ENCODE assay signal across 15 cellular contexts in the genomic region with DNA sequence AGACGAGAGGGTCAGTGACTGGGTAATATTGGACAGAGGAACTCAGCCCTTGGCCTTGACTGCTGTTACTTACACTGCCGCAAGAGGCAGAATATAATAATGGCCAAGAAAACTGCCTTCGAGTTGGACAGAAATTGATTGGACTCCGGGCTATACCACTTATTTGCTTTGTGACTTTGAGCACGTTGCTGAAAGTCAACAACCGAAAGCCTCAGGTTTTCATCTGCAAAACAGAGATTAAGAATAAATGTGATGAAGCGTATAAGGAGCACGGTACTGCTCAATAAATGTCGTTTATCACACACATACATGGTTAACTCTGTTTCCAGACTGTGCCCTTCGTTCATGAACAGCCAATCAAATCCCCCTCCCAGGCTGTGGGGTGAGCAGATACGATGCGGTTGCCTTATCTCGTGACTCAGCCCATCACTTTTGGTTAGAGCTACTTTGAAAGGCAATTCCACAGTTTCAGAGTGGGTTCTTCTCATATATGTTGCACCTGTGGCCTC.
"Had no signal": no experiment of that assay in that cellular context is flagged by ENCODE, and none has a peak within 500 bp of the region (broad histone marks: within the 10 kb centered on the region; RNA-seq: fewer than 3 reads in every experiment).

No MANE protein-coding gene starts in this region.

- ATAC-seq: activated T-cell treated with anti-CD3 and anti-CD28 coated beads, Interleukin-2, amount 50 U/mL, for 4 hours; effector memory CD8-positive, alpha-beta T cell; mucosa of descending colon had no signal

- H3K4me2 ChIP-seq: hepatocyte had no signal

- H2AFZ ChIP-seq: hepatocyte had no signal

- H3K4me1 ChIP-seq: prostate gland, tibial nerve had no signal

- DNase-seq: activated CD4-positive, alpha-beta T cell treated with anti-CD3 and anti-CD28 coated beads, Interleukin-2, amount 50 U/mL, for 1 hour; activated CD4-positive, CD25-positive, alpha-beta regulatory T cell treated with anti-CD3 and anti-CD28 coated beads, Interleukin-2, amount 50 U/mL, for 72 hours; activated CD8-positive, alpha-beta memory T cell treated with anti-CD3 and anti-CD28 coated beads, Interleukin-2, amount 50 U/mL, for 4 hours; activated naive CD4-positive, alpha-beta T cell treated with anti-CD3 and anti-CD28 coated beads for 36 hours; activated T-cell treated with anti-CD3 and anti-CD28 coated beads, Interleukin-2, amount 50 U/mL, for 4 hours; caudate nucleus; effector memory CD8-positive, alpha-beta T cell; mucosa of descending colon; naive B cell; right cardiac atrium; stimulated activated CD4-positive, alpha-beta T cell treated with anti-CD3 and anti-CD28 coated beads, Interleukin-2, amount 100 ng/mL, for 24 hours; stimulated activated naive CD4-positive, alpha-beta T cell treated with Interleukin-2 at 50 U/mL for 16 hours had no signal

- H3K27me3 ChIP-seq: hepatocyte had no signal

- H3K27ac ChIP-seq: hepatocyte, prostate gland, tibial nerve had no signal

- H3K9me3 ChIP-seq: mucosa of descending colon, prostate gland, tibial nerve had no signal

- H3K4me3 ChIP-seq: hepatocyte, mucosa of descending colon, prostate gland, tibial nerve had no signal

- H3K36me3 ChIP-seq: prostate gland, tibial nerve had no signal
